In genomic region chr1:175679931-175680652, GRCh38 we compare ENCODE assay signal across 1 cellular context.
TF ChIP-seq lines count a peak whose summit lies in the region.

No MANE protein-coding gene starts in this region.

TF ChIP-seq in K562, 482 proteins besides CTCF, POLR2A, EP300 and RAD21 (continued from another document):
- TF ChIP-seq E2F8 (IDR thresholded peaks at IDR 0.05; ENCODE audit: low read depth, partially characterized antibody): no peak
TF ChIP-seq in K562: peak in this region for 1.
